ENCODE assay signal across 18 cellular contexts in the genomic region with DNA sequence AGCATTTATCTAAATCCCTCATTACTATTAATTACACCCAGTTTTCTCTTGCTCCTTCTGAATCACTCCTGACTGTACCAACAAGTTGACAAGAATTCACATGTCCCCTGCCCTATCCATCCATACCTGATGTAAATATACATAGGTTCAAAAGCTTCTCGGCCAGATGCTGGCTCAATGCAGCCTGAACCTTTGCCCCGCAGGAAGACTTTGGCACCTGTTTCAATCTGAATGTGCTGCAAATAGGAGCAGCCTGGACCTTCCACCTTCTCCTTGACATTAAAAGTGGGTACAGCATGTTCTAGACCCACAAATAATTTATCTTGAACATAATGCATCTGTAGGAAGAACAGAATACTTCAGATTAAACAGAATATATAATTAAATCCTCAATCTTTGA. TPM values are rescaled to one million over a fixed set of nuclear protein-coding genes. Genes with fewer than 3 reads are reported as not detected.
A peak's percentile ranks its signal among the peaks of the same experiment; 100 is the strongest.
DNase-seq lines count a peak whose midpoint lies in the region; ATAC-seq, FAIRE-seq and TF ChIP-seq lines count a peak whose summit lies in the region.
"Had no signal": no experiment of that assay in that cellular context is flagged by ENCODE, and none has a peak within 500 bp of the region (broad histone marks: within the 10 kb centered on the region; RNA-seq: fewer than 3 reads in every experiment).

No MANE protein-coding gene starts in this region.

- no peaks in the 10 kb centered on the region for H3K9me3 ChIP-seq in Peyer's patch
- no peaks in the 10 kb centered on the region for H3K9me3 ChIP-seq in K562 (replicated peaks; ENCODE audit: control insufficient read depth, insufficient read depth, low read depth, low read length)

- TF ChIP-seq EP300 in K562 (IDR thresholded peaks at IDR 0.05; ENCODE audit: low read length): no peak

- H3K27ac Mint-ChIP-seq in activated T-cell treated with anti-CD3 and anti-CD28 coated beads, Interleukin-2, amount 50 U/mL, for 24 hours: peak overlapping the region; percentile 61
- H3K27ac Mint-ChIP-seq: B cell had no signal

- H3K9me3 Mint-ChIP-seq in activated T-cell treated with anti-CD3 and anti-CD28 coated beads, Interleukin-2, amount 50 U/mL, for 24 hours: no peaks in the 10 kb centered on the region

- H3K36me3 Mint-ChIP-seq in activated T-cell treated with anti-CD3 and anti-CD28 coated beads, Interleukin-2, amount 50 U/mL, for 24 hours (ENCODE audit: low read depth): peaks cover 92% of the 10 kb centered on the region

- no peak overlapping the region for H3K4me3 Mint-ChIP-seq in activated T-cell treated with anti-CD3 and anti-CD28 coated beads, Interleukin-2, amount 50 U/mL, for 24 hours
- H3K4me3 Mint-ChIP-seq: B cell; CD4-positive, alpha-beta memory T cell had no signal

- TF ChIP-seq POLR2A in Peyer's patch (IDR thresholded peaks at IDR 0.05) (no peak), K562 (conservative IDR thresholded peaks at IDR 0.05) (no peak)

- no peaks in the 10 kb centered on the region for H3K27me3 ChIP-seq in Peyer's patch
- no peaks in the 10 kb centered on the region for H3K27me3 ChIP-seq in K562 (ENCODE audit: control insufficient read depth in 2 of 2, insufficient read depth in 2 of 2, low read length in 2 of 2)

- H3K36me3 ChIP-seq in Peyer's patch (peaks cover 3 to 93% (median 8%) of the 10 kb centered on the region in 3 donors), K562 (ENCODE audit: control insufficient read depth, insufficient read depth, low read length) (peaks cover 97% of the 10 kb centered on the region)

- 96% methylated on average over 2 of the region's 2 CpGs for WGBS in K562 (ENCODE audit: insufficient coverage, low coverage, missing lambda C conversion rate)

- intact Hi-C loops in K562 (cut with micrococcal nuclease): no loop called here

- in situ Hi-C loops in K562 (cut with MboI): no loop called here

- H3K4me2 ChIP-seq in K562 (ENCODE audit: insufficient read depth, low read length): no peak overlapping the region

- peaks cover 24% of the 10 kb centered on the region for H3K4me1 Mint-ChIP-seq in activated T-cell treated with anti-CD3 and anti-CD28 coated beads, Interleukin-2, amount 50 U/mL, for 24 hours (ENCODE audit: low read depth)

- H3K9me1 ChIP-seq in K562 (ENCODE audit: control insufficient read depth, insufficient read depth, low read length): no peaks in the 10 kb centered on the region

- DNase-seq in activated T-cell treated with anti-CD3 and anti-CD28 coated beads, Interleukin-2, amount 50 U/mL, for 24 hours: no peak
- DNase-seq in activated T-cell treated with anti-CD3 and anti-CD28 coated beads for 4 hours: no peak
- DNase-seq in Peyer's patch: peak in 2 of 3 donors; percentile 74 to 75
- no peak for DNase-seq in K562 (ENCODE audit: extremely low read depth in 1 of 4, low spot score in 3 of 4)
- DNase-seq in GDM1 (lab: John Stamatoyannopoulos, UW): no peak
- DNase-seq: C1 segment of cervical spinal cord; CD4-positive, alpha-beta memory T cell; DMS79 had no signal

- no peak for ATAC-seq in K562
- ATAC-seq in GM18519 (IDR thresholded peaks at IDR 0.05; ENCODE audit: low FRiP score, unreplicated experiment): no peak
- no peak for ATAC-seq in GM21447 (IDR thresholded peaks at IDR 0.05; ENCODE audit: unreplicated experiment)
- ATAC-seq: HCT116 had no signal

- peak overlapping the region in 2 of 4 donors; percentile 53 to 57 for H3K27ac ChIP-seq in Peyer's patch
- no peak overlapping the region for H3K27ac ChIP-seq in K562 (ENCODE audit: extremely low read depth, low read depth, low read length)
- H3K27ac ChIP-seq: HL-60 had no signal

- H3K9ac ChIP-seq in K562 (ENCODE audit: insufficient read depth in 1 of 2, low read depth in 2 of 2, low read length in 2 of 2): no peak overlapping the region

- TF ChIP-seq RAD21 in K562 (CRISPR knock-in tag; conservative IDR thresholded peaks at IDR 0.05 in 1 of 2, IDR thresholded peaks at IDR 0.05 in 1 of 2): no peak

- H2AFZ ChIP-seq in K562 (ENCODE audit: low read depth, low read length): no peak overlapping the region

- no peak for FAIRE-seq in K562 (lab: Jason Lieb, UNC)
- FAIRE-seq: A204.1, GM12891, GM19239, H54 had no signal

- no peaks in the 10 kb centered on the region for H3K27me3 Mint-ChIP-seq in activated T-cell treated with anti-CD3 and anti-CD28 coated beads, Interleukin-2, amount 50 U/mL, for 24 hours
- H3K27me3 Mint-ChIP-seq: B cell; CD4-positive, alpha-beta memory T cell had no signal

- BruUV-seq in K562 (replicated peaks; lab: Mats Ljungman, UMichigan): no TSS peak

- POLR2A ChIA-PET in K562 (lab: Yijun Ruan, JAX): no interaction called here

- H3K79me2 ChIP-seq in K562 (ENCODE audit: control insufficient read depth, insufficient read depth, low read length): peaks cover 44% of the 10 kb centered on the region

- H3K4me1 ChIP-seq in Peyer's patch (peaks cover 0 to 17% (median 2%) of the 10 kb centered on the region in 4 donors), K562 (replicated peaks in 1 of 2; ENCODE audit: control insufficient read depth in 2 of 2, insufficient read depth in 2 of 2, low read length in 2 of 2) (no peaks in the 10 kb centered on the region; a peak in 1 of 5 replicates)

- CTCF ChIA-PET in K562 (lab: Yijun Ruan, JAX; ENCODE audit: low intra/inter-chr PET ratio): no interaction called here

- H4K20me1 ChIP-seq in K562 (replicated peaks; ENCODE audit: control insufficient read depth, insufficient read depth, low read length): 0 out of 2 replicates have a peak, but pooled peaks cover 4% of the 10 kb centered on the region

- H3K4me3 ChIP-seq in Peyer's patch (no peak overlapping the region), K562 (no peak overlapping the region)

- TF ChIP-seq CTCF in Peyer's patch (IDR thresholded peaks at IDR 0.05) (no peak), K562 (IDR thresholded peaks at IDR 0.05 in 2 of 3, conservative IDR thresholded peaks at IDR 0.05 in 1 of 3; ENCODE audit: insufficient read depth in 2 of 3, low read depth in 1 of 3, low read length in 3 of 3) (no peak)

RNA-seq across cellular contexts. Expression of a gene that starts 8.7 kb away (rescaled TPM):
- total RNA-seq in Peyer's patch: 100 to 1,000 TPM in 2 of 4 donors, 10 to 100 TPM in 2; 71.5 to 146 (median 96.4) TPM
- total RNA-seq in K562 (2011; cell fraction: chromatin; rRNA removed; ENCODE audit: low replicate concordance): 514 and 559 TPM in 2 replicates
- 287 and 289 TPM in 2 replicates for total RNA-seq in K562 (2011; cell fraction: nucleolus; rRNA removed)
- total RNA-seq in K562 (2011; cell fraction: nucleoplasm; rRNA removed): 287 and 343 TPM in 2 replicates
- 65.6 and 72.9 TPM in 2 replicates for total RNA-seq in K562 (2014; rRNA removed)
- total RNA-seq in K562 (2014; rRNA removed; fragmentation: Illumina TruSeq; extraction: Trizol): 65.2 and 75.1 TPM in 2 replicates
- total RNA-seq in K562 (2015; rRNA removed; fragmentation: Illumina TruSeq; extraction: Trizol): 75.3 and 77.3 TPM in 2 replicates
- total RNA-seq in K562 (2021): 62.9 and 64.9 TPM in 2 replicates
- polyA plus RNA-seq in K562 (2011; rRNA removed): 185 and 202 TPM in 2 replicates
- 110 and 164 TPM in 2 replicates for polyA plus RNA-seq in K562 (2011; cell fraction: cytosol; rRNA removed)
- polyA plus RNA-seq in K562 (2011; cell fraction: nucleus; rRNA removed): 419 and 448 TPM in 2 replicates
- polyA plus RNA-seq in K562 (2012): 38.0 and 62.2 TPM in 2 replicates
- 61.5 and 78.8 TPM in 2 replicates for polyA plus RNA-seq in K562 (2014; fragmentation: Illumina TruSeq; extraction: Trizol)
- 10 to 100 TPM; 12.1 to 14.4 TPM for polyA plus RNA-seq in K562 (2014; fragmentation: Nextera tagmentation; extraction: Ambion mirVana)
- 127 and 132 TPM in 2 replicates for polyA plus RNA-seq in K562 (2014; rRNA removed)
- 193 and 248 TPM in 2 replicates for polyA minus RNA-seq in K562 (2011; rRNA and poly(A)+ RNA removed)
- 69.5 and 86.4 TPM in 2 replicates for polyA minus RNA-seq in K562 (2011; cell fraction: cytosol; rRNA and poly(A)+ RNA removed)
- polyA minus RNA-seq in K562 (2011; cell fraction: nucleus; rRNA and poly(A)+ RNA removed): 101 and 173 TPM in 2 replicates

RNA-seq across cellular contexts. Expression of a gene that starts 14.4 kb away (rescaled TPM):
- total RNA-seq in Peyer's patch (10 to 100 TPM; 13.6 to 31.1 (median 17.4) TPM), K562 (2014; rRNA removed) (13.5 and 15.8 TPM in 2 replicates), K562 (2014; rRNA removed; fragmentation: Illumina TruSeq; extraction: Trizol) (24.9 and 28.8 TPM in 2 replicates), K562 (2015; rRNA removed; fragmentation: Illumina TruSeq; extraction: Trizol) (18.7 and 20.0 TPM in 2 replicates), K562 (2021) (22.9 and 23.1 TPM in 2 replicates)
- 32.5 and 66.4 TPM in 2 replicates for total RNA-seq in K562 (2011; cell fraction: chromatin; rRNA removed; ENCODE audit: low replicate concordance)
- 13.3 and 18.2 TPM in 2 replicates for total RNA-seq in K562 (2011; cell fraction: nucleolus; rRNA removed)
- total RNA-seq in K562 (2011; cell fraction: nucleoplasm; rRNA removed): 42.4 and 55.2 TPM in 2 replicates
- polyA plus RNA-seq in K562 (2011; rRNA removed) (41.7 and 57.6 TPM in 2 replicates), K562 (2014; fragmentation: Illumina TruSeq; extraction: Trizol) (20.8 and 21.2 TPM in 2 replicates), K562 (2014; fragmentation: Nextera tagmentation; extraction: Ambion mirVana) (10 to 100 TPM; 53.7 to 57.1 TPM), K562 (2014; rRNA removed) (19.3 and 20.4 TPM in 2 replicates)
- 28.1 and 47.4 TPM in 2 replicates for polyA plus RNA-seq in K562 (2011; cell fraction: cytosol; rRNA removed)
- polyA plus RNA-seq in K562 (2011; cell fraction: nucleus; rRNA removed): 18.1 and 27.5 TPM in 2 replicates
- polyA plus RNA-seq in K562 (2012): 18.3 and 23.8 TPM in 2 replicates
- 56.7 and 64.0 TPM in 2 replicates for polyA minus RNA-seq in K562 (2011; rRNA and poly(A)+ RNA removed)
- 13.1 and 20.2 TPM in 2 replicates for polyA minus RNA-seq in K562 (2011; cell fraction: cytosol; rRNA and poly(A)+ RNA removed)
- 6.7 and 13.2 TPM in 2 replicates for polyA minus RNA-seq in K562 (2011; cell fraction: nucleus; rRNA and poly(A)+ RNA removed)

RNA-seq across cellular contexts. Expression of a gene that starts 15.9 kb away (rescaled TPM):
- 1 to 10 TPM in 1 of 4 donors, not detected in 3; 2.3 TPM for total RNA-seq in Peyer's patch
- 0.42 TPM in 1 of 2 replicates, not detected in the other for total RNA-seq in K562 (2011; cell fraction: chromatin; rRNA removed; ENCODE audit: low replicate concordance)
- not detected in 2 replicates for total RNA-seq in K562 (2011; cell fraction: nucleolus; rRNA removed)
- 0.29 TPM in 1 of 2 replicates, not detected in the other for total RNA-seq in K562 (2011; cell fraction: nucleoplasm; rRNA removed)
- 0.64 TPM in 1 of 2 replicates, not detected in the other for total RNA-seq in K562 (2014; rRNA removed)
- not detected in 2 replicates for total RNA-seq in K562 (2014; rRNA removed; fragmentation: Illumina TruSeq; extraction: Trizol)
- not detected in 2 replicates for total RNA-seq in K562 (2015; rRNA removed; fragmentation: Illumina TruSeq; extraction: Trizol)
- total RNA-seq in K562 (2021): not detected in 2 replicates
- not detected in 2 replicates for polyA plus RNA-seq in K562 (2011; rRNA removed)
- polyA plus RNA-seq in K562 (2011; cell fraction: cytosol; rRNA removed): not detected in 2 replicates
- polyA plus RNA-seq in K562 (2011; cell fraction: nucleus; rRNA removed): not detected in 2 replicates
- not detected in 2 replicates for polyA plus RNA-seq in K562 (2012)
- not detected in 2 replicates for polyA plus RNA-seq in K562 (2014; fragmentation: Illumina TruSeq; extraction: Trizol)
- polyA plus RNA-seq in K562 (2014; fragmentation: Nextera tagmentation; extraction: Ambion mirVana): not detected
- not detected in 2 replicates for polyA plus RNA-seq in K562 (2014; rRNA removed)
- polyA minus RNA-seq in K562 (2011; rRNA and poly(A)+ RNA removed): not detected in 2 replicates
- not detected in 2 replicates for polyA minus RNA-seq in K562 (2011; cell fraction: cytosol; rRNA and poly(A)+ RNA removed)
- not detected in 2 replicates for polyA minus RNA-seq in K562 (2011; cell fraction: nucleus; rRNA and poly(A)+ RNA removed)
- total RNA-seq: B cell; CD4-positive, alpha-beta memory T cell; G401 had no signal

RNA-seq across cellular contexts. Expression of a gene that starts 52.8 kb away (rescaled TPM):
- total RNA-seq in Peyer's patch (100 to 1,000 TPM; 101 to 239 (median 149) TPM), K562 (2014; rRNA removed) (113 and 119 TPM in 2 replicates), K562 (2014; rRNA removed; fragmentation: Illumina TruSeq; extraction: Trizol) (59.1 and 66.7 TPM in 2 replicates), K562 (2015; rRNA removed; fragmentation: Illumina TruSeq; extraction: Trizol) (62.2 and 63.9 TPM in 2 replicates), K562 (2021) (147 and 162 TPM in 2 replicates)
- total RNA-seq in K562 (2011; cell fraction: chromatin; rRNA removed; ENCODE audit: low replicate concordance): 175 and 365 TPM in 2 replicates
- total RNA-seq in K562 (2011; cell fraction: nucleolus; rRNA removed): 135 and 163 TPM in 2 replicates
- 142 and 179 TPM in 2 replicates for total RNA-seq in K562 (2011; cell fraction: nucleoplasm; rRNA removed)
- polyA plus RNA-seq in K562 (2011; rRNA removed) (52.8 and 100 TPM in 2 replicates), K562 (2014; fragmentation: Illumina TruSeq; extraction: Trizol) (121 and 136 TPM in 2 replicates), K562 (2014; fragmentation: Nextera tagmentation; extraction: Ambion mirVana) (1 to 10 TPM; 7.1 to 8.9 TPM), K562 (2014; rRNA removed) (79.1 and 95.7 TPM in 2 replicates)
- polyA plus RNA-seq in K562 (2011; cell fraction: cytosol; rRNA removed): 40.6 and 45.1 TPM in 2 replicates
- polyA plus RNA-seq in K562 (2011; cell fraction: nucleus; rRNA removed): 202 and 207 TPM in 2 replicates
- polyA plus RNA-seq in K562 (2012): 106 and 239 TPM in 2 replicates
- polyA minus RNA-seq in K562 (2011; rRNA and poly(A)+ RNA removed): 70.3 and 101 TPM in 2 replicates
- 51.2 and 55.2 TPM in 2 replicates for polyA minus RNA-seq in K562 (2011; cell fraction: cytosol; rRNA and poly(A)+ RNA removed)
- 72.3 and 98.7 TPM in 2 replicates for polyA minus RNA-seq in K562 (2011; cell fraction: nucleus; rRNA and poly(A)+ RNA removed)

Comparison
In these comparisons a context has a peak if more than half of its experiments do, and no peak if none do; other contexts are left out.
1. DNase-seq: peak in Peyer's patch (2 of 3); none in activated T-cell treated with anti-CD3 and anti-CD28 coated beads, Interleukin-2, amount 50 U/mL, for 24 hours (single experiment), activated T-cell treated with anti-CD3 and anti-CD28 coated beads for 4 hours (single experiment), K562 (0 of 4) and GDM1 (single experiment).